In genomic region chr1:12040457-12041051, GRCh38 we compare ENCODE assay signal across 8 cellular contexts. TPM values are rescaled to one million over a fixed set of nuclear protein-coding genes. Genes with fewer than 3 reads are reported as not detected.
DNase-seq lines count a peak whose midpoint lies in the region; ATAC-seq, FAIRE-seq and TF ChIP-seq lines count a peak whose summit lies in the region.

No MANE protein-coding gene starts in this region.

- WGBS in heart right ventricle, 2 donors = 60 to 70% methylated on average over 6 of the region's 6 CpGs

- DNase-seq in BJ (ENCODE audit: low read depth) (peak; percentile 18), OCI-LY7 (ENCODE audit: low spot score) (peak; percentile 96), kidney tubule cell (ENCODE audit: low spot score) (peak; percentile 84), heart right ventricle (no peak), GM19240 (ENCODE audit: insufficient read length, low spot score) (no peak), frontal cortex (ENCODE audit: low spot score in 2 of 2) (no peak)

- H3K9me3 ChIP-seq in OCI-LY7 (ENCODE audit: low read length) = no peaks in the 10 kb centered on the region
- no peaks in the 10 kb centered on the region for H3K9me3 ChIP-seq in heart right ventricle

- no peaks in the 10 kb centered on the region for H3K79me2 ChIP-seq in OCI-LY7 (ENCODE audit: insufficient read depth, low read depth, low read length)

- TF ChIP-seq CTCF in BJ (IDR thresholded peaks at IDR 0.05; ENCODE audit: insufficient read depth, low read depth, low read length) (no peak), OCI-LY7 (conservative IDR thresholded peaks at IDR 0.05; ENCODE audit: low read length) (no peak), heart right ventricle (IDR thresholded peaks at IDR 0.05) (no peak)

- H3K4me1 ChIP-seq in OCI-LY7 (ENCODE audit: insufficient read depth, low read length, poor library complexity, severe bottlenecking) = peaks cover 59% of the 10 kb centered on the region
- H3K4me1 ChIP-seq in heart right ventricle = peaks cover 0 to 9% (median 0%) of the 10 kb centered on the region in 9 donors

- BruUV-seq in OCI-LY7 (replicated peaks; lab: Mats Ljungman, UMichigan) = no TSS peak

- peak; percentile 70 for ATAC-seq in GM18868 (IDR thresholded peaks at IDR 0.05; ENCODE audit: unreplicated experiment)
- ATAC-seq in HG03025 (IDR thresholded peaks at IDR 0.05; ENCODE audit: low FRiP score, unreplicated experiment) = peak; percentile 50
- ATAC-seq in heart right ventricle = no peak

- H3K4me2 ChIP-seq in OCI-LY7 (ENCODE audit: low read length) = peak overlapping the region; percentile 62

- H3K4me3 ChIP-seq in BJ (ENCODE audit: low read depth, low read length) = no peak overlapping the region
- H3K4me3 ChIP-seq in OCI-LY7 (ENCODE audit: low read depth, low read length, poor library complexity, severe bottlenecking) = peak overlapping the region; percentile 44
- H3K4me3 ChIP-seq in heart right ventricle = no peak overlapping the region

- H3K27ac ChIP-seq in OCI-LY7 (ENCODE audit: low read depth, low read length, poor library complexity, severe bottlenecking) (peak overlapping the region; percentile 86), heart right ventricle (no peak overlapping the region)

- CTCF ChIA-PET in BJ (lab: Yijun Ruan, JAX) = interaction anchor here (1.2 to 2.3 kb wide), 2 partner anchors 9 to 39 kb away, joined by 5 to 7 read pairs; no protein-coding TSS in a partner anchor
- CTCF ChIA-PET in OCI-LY7 (lab: Charles Lee; ENCODE audit: unreplicated experiment) = no interaction called here

- no peaks in the 10 kb centered on the region for H3K36me3 ChIP-seq in BJ (ENCODE audit: control insufficient read depth, insufficient read depth, low read length)
- no peaks in the 10 kb centered on the region for H3K36me3 ChIP-seq in OCI-LY7 (ENCODE audit: insufficient read depth, low read length)
- H3K36me3 ChIP-seq in heart right ventricle = no peaks in the 10 kb centered on the region

- H3K27me3 ChIP-seq in BJ (ENCODE audit: control insufficient read depth, insufficient read depth, low read length) (0 out of 2 replicates have a peak, but pooled peaks cover 3% of the 10 kb centered on the region), heart right ventricle (no peaks in the 10 kb centered on the region)

- intact Hi-C loops in OCI-LY7 (cut with micrococcal nuclease; ENCODE audit: unreplicated experiment) (loop anchor here (1.0 to 5.0 kb wide), 4 partner anchors 21 to 133 kb away; partner anchors contain the start of gene MIIP), heart right ventricle (cut with DNase I) (no loop called here)

- no peaks in the 10 kb centered on the region for H4K20me1 ChIP-seq in OCI-LY7 (ENCODE audit: insufficient read depth, low read length)

- POLR2A ChIA-PET in BJ (lab: Charles Lee) (no interaction called here), OCI-LY7 (lab: Charles Lee) (interaction anchor here (0.6 to 4.7 kb wide), 6 partner anchors 9 to 360 kb away, joined by 3 to 35 read pairs (median 4); partner anchors contain the start of genes MAD2L2 and MIIP)

- no peak overlapping the region; the same call in 1 of the 2 replicates for H2AFZ ChIP-seq in OCI-LY7 (ENCODE audit: low read length)

- FAIRE-seq in frontal cortex (lab: Jason Lieb, UNC) = no peak

- no peaks in the 10 kb centered on the region for H3K9me2 ChIP-seq in OCI-LY7 (ENCODE audit: insufficient read depth, low read length)

RNA-seq across cellular contexts. Expression of gene MIIP, which starts 21.3 kb away (rescaled TPM):
- polyA plus RNA-seq in BJ (2011; rRNA removed) (8.6 and 18.5 TPM in 2 replicates), heart right ventricle (10 to 100 TPM; 25.5 to 35.2 TPM)
- 4.8 and 9.7 TPM in 2 replicates for polyA minus RNA-seq in BJ (2011; rRNA and poly(A)+ RNA removed)
- total RNA-seq in OCI-LY7 (2014; rRNA removed; shearing (Covaris generic)) = 75.2 and 102 TPM in 2 replicates
- total RNA-seq in OCI-LY7 (2022) (48.5 and 57.9 TPM in 2 replicates), heart right ventricle (10 to 100 TPM; 10.2 to 17.4 (median 15.0) TPM), frontal cortex (31.8 TPM)

RNA-seq across cellular contexts. Expression of gene TNFRSF8, which starts 22.5 kb away (rescaled TPM):
- polyA plus RNA-seq in BJ (2011; rRNA removed) (not detected in 2 replicates), heart right ventricle (1 to 10 TPM; 1.4 to 2.4 TPM)
- polyA minus RNA-seq in BJ (2011; rRNA and poly(A)+ RNA removed) = not detected in 2 replicates
- total RNA-seq in OCI-LY7 (2014; rRNA removed; shearing (Covaris generic)) = not detected in 2 replicates
- total RNA-seq in OCI-LY7 (2022) (0.09 and 0.29 TPM in 2 replicates), heart right ventricle (1 to 10 TPM in 5 of 10 donors, under 1 TPM in 5; 0.21 to 1.7 (median 0.97) TPM), frontal cortex (not detected)

Comparison
In these comparisons a context has a peak if more than half of its experiments do, and no peak if none do; other contexts are left out.
1. DNase-seq: peak in BJ (single experiment), OCI-LY7 (single experiment) and kidney tubule cell (single experiment); none in heart right ventricle (0 of 2), GM19240 (single experiment) and frontal cortex (0 of 2).
2. ATAC-seq: peak in GM18868 (single experiment) and HG03025 (single experiment); none in heart right ventricle (0 of 8).